ENCODE assay signal across 11 cellular contexts in the genomic region with DNA sequence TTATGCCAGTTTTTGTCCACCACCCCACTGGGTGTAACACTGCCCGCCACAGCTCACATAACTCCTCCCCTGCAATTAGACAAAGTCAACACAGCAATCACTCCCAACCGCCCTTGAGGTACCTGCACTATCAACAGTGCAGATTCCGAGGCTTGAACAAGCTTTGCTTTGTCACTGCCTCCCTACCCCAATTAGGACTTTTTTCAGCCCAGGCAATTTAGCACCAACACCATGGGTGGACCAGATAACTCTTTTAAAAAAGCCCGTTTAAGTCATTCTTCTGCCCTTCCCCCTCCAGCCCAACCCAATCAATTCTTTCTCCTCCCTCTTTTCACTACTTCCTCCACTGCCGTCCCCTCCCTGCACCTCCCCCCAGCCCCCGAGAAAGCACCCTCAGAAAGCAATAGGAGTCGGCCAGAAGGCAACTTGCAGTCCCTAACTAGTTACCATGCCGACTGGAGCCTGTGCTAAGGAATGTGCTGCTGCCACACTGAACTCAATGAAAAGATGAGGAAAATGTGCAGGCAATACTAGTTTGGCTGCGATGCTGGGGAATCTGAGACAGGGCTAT. TPM values are rescaled to one million over a fixed set of nuclear protein-coding genes. Genes with fewer than 3 reads are reported as not detected.
A peak's percentile ranks its signal among the peaks of the same experiment; 100 is the strongest.
DNase-seq lines count a peak whose midpoint lies in the region; ATAC-seq and TF ChIP-seq lines count a peak whose summit lies in the region.
"Had no signal": no experiment of that assay in that cellular context is flagged by ENCODE, and none has a peak within 500 bp of the region (broad histone marks: within the 10 kb centered on the region; RNA-seq: fewer than 3 reads in every experiment).

No MANE protein-coding gene starts in this region.

- H3K27ac ChIP-seq in cardiac muscle cell, result no peak overlapping the region
- no peak overlapping the region for H3K27ac ChIP-seq in heart left ventricle
- H3K27ac ChIP-seq in iPS-18a (ENCODE audit: low read length), result no peak overlapping the region
- H3K27ac ChIP-seq in upper lobe of right lung, result no peak overlapping the region

- POLR2A ChIA-PET in activated CD4-positive, alpha-beta T cell treated with anti-CD3 and anti-CD28 coated beads, Interleukin-2, amount 10 ng/mL, durations not matched to agents 7 days and 5 days (lab: Charles Lee), result no interaction called here

- H3K9me3 Mint-ChIP-seq in activated CD4-positive, alpha-beta T cell treated with anti-CD3 and anti-CD28 coated beads, Interleukin-2, amount 10 ng/mL, durations not matched to agents 7 days and 5 days, result no peaks in the 10 kb centered on the region
- H3K9me3 Mint-ChIP-seq: activated B cell treated with CpG ODN at 0.5 μM for 24 hours had no signal

- no peak overlapping the region for H3K4me3 Mint-ChIP-seq in activated CD4-positive, alpha-beta T cell treated with anti-CD3 and anti-CD28 coated beads, Interleukin-2, amount 10 ng/mL, durations not matched to agents 7 days and 5 days
- H3K4me3 Mint-ChIP-seq: activated B cell treated with CpG ODN at 0.5 μM for 24 hours had no signal

- no peaks in the 10 kb centered on the region for H3K36me3 ChIP-seq in cardiac muscle cell
- no peaks in the 10 kb centered on the region for H3K36me3 ChIP-seq in heart left ventricle
- no peaks in the 10 kb centered on the region for H3K36me3 ChIP-seq in iPS-18a (ENCODE audit: control insufficient read depth, low read depth, low read length)
- no peaks in the 10 kb centered on the region for H3K36me3 ChIP-seq in upper lobe of right lung

- intact Hi-C loops in heart left ventricle (cut with DNase I), result no loop called here
- intact Hi-C loops in upper lobe of right lung (cut with DNase I), result no loop called here

- H3K4me1 ChIP-seq in cardiac muscle cell (ENCODE audit: low read depth), result no peaks in the 10 kb centered on the region
- no peaks in the 10 kb centered on the region for H3K4me1 ChIP-seq in heart left ventricle
- H3K4me1 ChIP-seq in iPS-18a (ENCODE audit: control insufficient read depth, low read depth, low read length), result peaks cover 38% of the 10 kb centered on the region
- no peaks in the 10 kb centered on the region for H3K4me1 ChIP-seq in upper lobe of right lung

- DNase-seq in cardiac muscle cell (ENCODE audit: low read depth in 1 of 2, low spot score in 1 of 2) (peak in 1 of 2 donors; percentile 35), heart left ventricle (no peak), NOMO-1 treated with dmso at 0.1 percent for 144 hours (lab: John Stamatoyannopoulos, UW; ENCODE audit: unreplicated experiment) (peak; percentile 59), upper lobe of right lung (no peak), omental fat pad (ENCODE audit: low spot score) (no peak)
- DNase-seq in activated CD4-positive, alpha-beta T cell treated with anti-CD3 and anti-CD28 coated beads, Interleukin-2, amount 10 ng/mL, durations not matched to agents 7 days and 5 days, result no peak
- DNase-seq: activated B cell treated with CpG ODN at 0.5 μM for 24 hours; MM.1S; naive thymus-derived CD4-positive, alpha-beta T cell had no signal

- WGBS in heart left ventricle, 4 donors, result 2 to 5% (median 3%) methylated on average over 9 of the region's 9 CpGs

- ATAC-seq in heart left ventricle (no peak), upper lobe of right lung (peak; percentile 71), GM18867 (IDR thresholded peaks at IDR 0.05; ENCODE audit: unreplicated experiment) (no peak), omental fat pad (ENCODE audit: low FRiP score) (no peak)
- ATAC-seq: naive thymus-derived CD4-positive, alpha-beta T cell had no signal

- H3K4me1 Mint-ChIP-seq in activated CD4-positive, alpha-beta T cell treated with anti-CD3 and anti-CD28 coated beads, Interleukin-2, amount 10 ng/mL, durations not matched to agents 7 days and 5 days, result no peaks in the 10 kb centered on the region
- H3K4me1 Mint-ChIP-seq: activated B cell treated with CpG ODN at 0.5 μM for 24 hours had no signal

- no peaks in the 10 kb centered on the region for H3K36me3 Mint-ChIP-seq in activated CD4-positive, alpha-beta T cell treated with anti-CD3 and anti-CD28 coated beads, Interleukin-2, amount 10 ng/mL, durations not matched to agents 7 days and 5 days (ENCODE audit: low read depth)

- CTCF ChIA-PET in activated CD4-positive, alpha-beta T cell treated with anti-CD3 and anti-CD28 coated beads, Interleukin-2, amount 10 ng/mL, durations not matched to agents 7 days and 5 days (lab: Charles Lee), result no interaction called here

- H3K27me3 ChIP-seq in cardiac muscle cell (no peaks in the 10 kb centered on the region), heart left ventricle (peaks cover 0 to 73% (median 5%) of the 10 kb centered on the region in 9 donors), iPS-18a (ENCODE audit: control insufficient read depth, insufficient read depth, low read length) (peaks cover 80% of the 10 kb centered on the region), upper lobe of right lung (peaks cover 11% of the 10 kb centered on the region)

- H3K4me3 ChIP-seq in cardiac muscle cell (peak overlapping the region; percentile 9), heart left ventricle (no peak overlapping the region), iPS-18a (ENCODE audit: low read length) (peak overlapping the region; percentile 50), upper lobe of right lung (no peak overlapping the region)

- TF ChIP-seq CTCF in cardiac muscle cell (IDR thresholded peaks at IDR 0.05; ENCODE audit: low read depth, low read length), result no peak
- no peak for TF ChIP-seq CTCF in heart left ventricle (IDR thresholded peaks at IDR 0.05)
- TF ChIP-seq CTCF in upper lobe of right lung (IDR thresholded peaks at IDR 0.05), result no peak
- TF ChIP-seq CTCF in omental fat pad (IDR thresholded peaks at IDR 0.05), result no peak

- no peak overlapping the region for H3K27ac Mint-ChIP-seq in activated CD4-positive, alpha-beta T cell treated with anti-CD3 and anti-CD28 coated beads, Interleukin-2, amount 10 ng/mL, durations not matched to agents 7 days and 5 days
- H3K27ac Mint-ChIP-seq: activated B cell treated with CpG ODN at 0.5 μM for 24 hours; naive thymus-derived CD4-positive, alpha-beta T cell had no signal

- H3K27me3 Mint-ChIP-seq in activated CD4-positive, alpha-beta T cell treated with anti-CD3 and anti-CD28 coated beads, Interleukin-2, amount 10 ng/mL, durations not matched to agents 7 days and 5 days, result peaks cover 37% of the 10 kb centered on the region

- TF ChIP-seq POLR2A in heart left ventricle (IDR thresholded peaks at IDR 0.05), result no peak

- H3K9me3 ChIP-seq in cardiac muscle cell (ENCODE audit: low read depth) (no peaks in the 10 kb centered on the region), heart left ventricle (no peaks in the 10 kb centered on the region), iPS-18a (ENCODE audit: control insufficient read depth, low read depth, low read length) (no peaks in the 10 kb centered on the region), upper lobe of right lung (no peaks in the 10 kb centered on the region)

- no peak overlapping the region for H3K9ac ChIP-seq in iPS-18a (ENCODE audit: low read length)

RNA-seq across cellular contexts. Expression of a gene that starts 45.7 kb away (rescaled TPM):
- total RNA-seq in cardiac muscle cell, result 3.3 and 7.1 TPM in 2 replicates
- polyA plus RNA-seq in cardiac muscle cell, result 0.64 and 0.90 TPM in 2 replicates
- total RNA-seq in heart left ventricle, result not detected
- polyA plus RNA-seq in heart left ventricle, result not detected
- total RNA-seq in upper lobe of right lung, result not detected
- not detected for total RNA-seq in activated CD4-positive, alpha-beta T cell treated with anti-CD3 and anti-CD28 coated beads, Interleukin-2, amount 10 ng/mL, durations not matched to agents 7 days and 5 days
- total RNA-seq in omental fat pad, result not detected
- total RNA-seq: activated B cell treated with CpG ODN at 0.5 μM for 24 hours; naive thymus-derived CD4-positive, alpha-beta T cell had no signal
- polyA plus RNA-seq: naive thymus-derived CD4-positive, alpha-beta T cell had no signal

Comparison
In these comparisons a context has a peak if more than half of its experiments do, and no peak if none do; other contexts are left out.
1. H3K4me3 ChIP-seq: peak in cardiac muscle cell (single experiment) and iPS-18a (single experiment); none in heart left ventricle (0 of 12) and upper lobe of right lung (single experiment).